ENCODE assay signal across 15 cellular contexts in genomic region chr16:70721202-70721963, GRCh38. TPM values are rescaled to one million over a fixed set of nuclear protein-coding genes. Genes with fewer than 3 reads are reported as not detected.
DNase-seq lines count a peak whose midpoint lies in the region; ATAC-seq and TF ChIP-seq lines count a peak whose summit lies in the region.
"Had no signal": no experiment of that assay in that cellular context is flagged by ENCODE, and none has a peak within 500 bp of the region (broad histone marks: within the 10 kb centered on the region; RNA-seq: fewer than 3 reads in every experiment).

No MANE protein-coding gene starts in this region.

- ATAC-seq in stimulated activated naive CD8-positive, alpha-beta T cell treated with anti-CD3 and anti-CD28 coated beads, Interleukin-15, amount 100 ng/mL, for 72 hours, result no peak
- ATAC-seq in stimulated activated naive CD8-positive, alpha-beta T cell treated with anti-CD3 and anti-CD28 coated beads, Interleukin-15, Interleukin-2, amounts not matched to agents 100 U/mL and 50 U/mL, for 24 hours, result no peak
- ATAC-seq in WTC11, result no peak
- ATAC-seq: K562 had no signal

- no peak overlapping the region for H3K4me3 Mint-ChIP-seq in stimulated activated naive CD8-positive, alpha-beta T cell treated with anti-CD3 and anti-CD28 coated beads, Interleukin-15, amount 100 ng/mL, for 72 hours
- H3K4me3 Mint-ChIP-seq in WTC11 (no peak overlapping the region), nephron progenitor cell (no peak overlapping the region)
- no peak overlapping the region for H3K4me3 Mint-ChIP-seq in activated naive CD8-positive, alpha-beta T cell treated with anti-CD3 and anti-CD28 coated beads for 36 hours

- H3K27me3 Mint-ChIP-seq in stimulated activated naive CD8-positive, alpha-beta T cell treated with anti-CD3 and anti-CD28 coated beads, Interleukin-15, amount 100 ng/mL, for 72 hours, result no peaks in the 10 kb centered on the region
- H3K27me3 Mint-ChIP-seq in WTC11 (ENCODE audit: low read depth), result no peaks in the 10 kb centered on the region
- H3K27me3 Mint-ChIP-seq in nephron progenitor cell (ENCODE audit: low read depth, poor library complexity), result no peaks in the 10 kb centered on the region
- no peaks in the 10 kb centered on the region for H3K27me3 Mint-ChIP-seq in activated naive CD8-positive, alpha-beta T cell treated with anti-CD3 and anti-CD28 coated beads for 36 hours

- H3K9me3 Mint-ChIP-seq in stimulated activated naive CD8-positive, alpha-beta T cell treated with anti-CD3 and anti-CD28 coated beads, Interleukin-15, amount 100 ng/mL, for 72 hours, result no peaks in the 10 kb centered on the region
- H3K9me3 Mint-ChIP-seq in WTC11 (peaks cover 15% of the 10 kb centered on the region), nephron progenitor cell (peaks cover 10% of the 10 kb centered on the region)
- H3K9me3 Mint-ChIP-seq in activated naive CD8-positive, alpha-beta T cell treated with anti-CD3 and anti-CD28 coated beads for 36 hours, result no peaks in the 10 kb centered on the region

- TF ChIP-seq CTCF in WTC11 (IDR thresholded peaks at IDR 0.05) (no peak), nephron progenitor cell (IDR thresholded peaks at IDR 0.05) (no peak)

- POLR2A ChIA-PET in WTC11 (lab: Charles Lee), result no interaction called here

- H3K36me3 Mint-ChIP-seq in WTC11, result peaks cover 22% of the 10 kb centered on the region
- H3K36me3 Mint-ChIP-seq in nephron progenitor cell (ENCODE audit: low read depth), result peaks cover 36% of the 10 kb centered on the region
- H3K36me3 Mint-ChIP-seq in activated naive CD8-positive, alpha-beta T cell treated with anti-CD3 and anti-CD28 coated beads for 36 hours, result peaks cover 22% of the 10 kb centered on the region

- peaks cover 10% of the 10 kb centered on the region for H3K4me1 Mint-ChIP-seq in stimulated activated naive CD8-positive, alpha-beta T cell treated with anti-CD3 and anti-CD28 coated beads, Interleukin-15, amount 100 ng/mL, for 72 hours
- H3K4me1 Mint-ChIP-seq in WTC11 (peaks cover 5% of the 10 kb centered on the region), nephron progenitor cell (peaks cover 41% of the 10 kb centered on the region)
- H3K4me1 Mint-ChIP-seq in activated naive CD8-positive, alpha-beta T cell treated with anti-CD3 and anti-CD28 coated beads for 36 hours, result peaks cover 2% of the 10 kb centered on the region

- H3K27ac Mint-ChIP-seq in stimulated activated naive CD8-positive, alpha-beta T cell treated with anti-CD3 and anti-CD28 coated beads, Interleukin-15, amount 100 ng/mL, for 72 hours, result peak overlapping the region; percentile 3 to 52
- H3K27ac Mint-ChIP-seq in WTC11 (peak overlapping the region; percentile 14; the same call in 1 of the 2 replicates), nephron progenitor cell (peak overlapping the region; percentile 57)
- no peak overlapping the region for H3K27ac Mint-ChIP-seq in activated naive CD8-positive, alpha-beta T cell treated with anti-CD3 and anti-CD28 coated beads for 36 hours

- CTCF ChIA-PET in WTC11 (lab: Charles Lee), result no interaction called here

- DNase-seq in stimulated activated naive CD8-positive, alpha-beta T cell treated with anti-CD3 and anti-CD28 coated beads, Interleukin-15, amount 100 ng/mL, for 72 hours, result no peak
- no peak for DNase-seq in stimulated activated naive CD8-positive, alpha-beta T cell treated with anti-CD3 and anti-CD28 coated beads, Interleukin-15, Interleukin-2, amounts not matched to agents 100 U/mL and 50 U/mL, for 24 hours
- no peak for DNase-seq in WTC11 (ENCODE audit: low spot score)
- DNase-seq in nephron progenitor cell, result no peak
- no peak for DNase-seq in activated naive CD8-positive, alpha-beta T cell treated with anti-CD3 and anti-CD28 coated beads for 36 hours
- no peak for DNase-seq in anterior cingulate cortex (lab: John Stamatoyannopoulos, UW)
- no peak for DNase-seq in activated T-cell treated with anti-CD3 and anti-CD28 coated beads for 4 hours
- DNase-seq: NCI-H1436; NCI-H2029; NCI-H2171; NCI-H446; NK-92 treated with Interleukin-12 subunit alpha and Interleukin-12 subunit beta, amount 100 ng/mL, for 24 hours; OCI-M1; RPMI8226 had no signal

TF ChIP-seq in WTC11, 78 proteins besides CTCF, POLR2A, EP300 and RAD21 (continues in another document):
- TF ChIP-seq ZNF532 (CRISPR knock-in tag; IDR thresholded peaks at IDR 0.05; ENCODE audit: borderline replicate concordance), result no peak
- TF ChIP-seq E2F1 (CRISPR knock-in tag; IDR thresholded peaks at IDR 0.05), result no peak
- TF ChIP-seq ZNF219 (CRISPR knock-in tag; IDR thresholded peaks at IDR 0.05; ENCODE audit: borderline replicate concordance), result no peak
- no peak for TF ChIP-seq ATF1 (CRISPR knock-in tag; IDR thresholded peaks at IDR 0.05)
- TF ChIP-seq GTF2I (CRISPR knock-in tag; conservative IDR thresholded peaks at IDR 0.05), result no peak
- TF ChIP-seq JAZF1 (CRISPR knock-in tag; IDR thresholded peaks at IDR 0.05), result no peak
- TF ChIP-seq ZNF416 (CRISPR knock-in tag; IDR thresholded peaks at IDR 0.05), result no peak
- TF ChIP-seq PRRX2 (CRISPR knock-in tag; IDR thresholded peaks at IDR 0.05), result no peak
- TF ChIP-seq ZNF425 (CRISPR knock-in tag; conservative IDR thresholded peaks at IDR 0.05), result no peak
- TF ChIP-seq KAT7 (CRISPR knock-in tag; IDR thresholded peaks at IDR 0.05; ENCODE audit: borderline replicate concordance), result no peak

RNA-seq across cellular contexts. Expression of gene MTSS2, which starts 35.5 kb away (rescaled TPM):
- 28.3 to 34.9 TPM (median 31.2 TPM) in 3 replicates for total RNA-seq in WTC11 (2021)
- 1 to 10 TPM; 6.9 to 9.2 TPM for total RNA-seq in activated naive CD8-positive, alpha-beta T cell treated with anti-CD3 and anti-CD28 coated beads for 36 hours
